In genomic region chr17:29837531-29837930, GRCh38 we compare ENCODE assay signal across 19 cellular contexts.
"Had no signal": no experiment of that assay in that cellular context is flagged by ENCODE, and none has a peak within 500 bp of the region (broad histone marks: within the 10 kb centered on the region; RNA-seq: fewer than 3 reads in every experiment).

No MANE protein-coding gene starts in this region.

- DNase-seq: activated CD4-positive, alpha-beta T cell treated with anti-CD3 and anti-CD28 coated beads for 1 hour; activated CD8-positive, alpha-beta memory T cell treated with anti-CD3 and anti-CD28 coated beads for 24 hours; activated CD8-positive, alpha-beta memory T cell treated with anti-CD3 and anti-CD28 coated beads, Interleukin-2, amount 50 U/mL, for 48 hours; activated effector memory CD4-positive, alpha-beta T cell treated with Interleukin-2 at 50 U/mL for 16 hours; activated naive CD4-positive, alpha-beta T cell treated with anti-CD3 and anti-CD28 coated beads, Interleukin-2, amount 10 ng/mL, durations not matched to agents 7 days and 5 days; activated T-cell treated with anti-CD3 and anti-CD28 coated beads, Interleukin-2, amount 50 U/mL, for 48 hours; foreskin fibroblast; hypothalamus; islet precursor cell; lower lobe of right lung; stimulated activated CD4-positive, alpha-beta T cell treated with anti-CD3 and anti-CD28 coated beads, Interleukin-4, amount 100 ng/mL, for 24 hours; T-helper 2 cell had no signal

- H3K4me3 ChIP-seq: ascending aorta, coronary artery, lower lobe of right lung, smooth muscle cell, thoracic aorta had no signal

- H3K79me2 ChIP-seq: parathyroid adenoma had no signal

- H3K9ac ChIP-seq: parathyroid adenoma had no signal

- H3K27me3 ChIP-seq: ascending aorta had no signal

- H2AFZ ChIP-seq: parathyroid adenoma had no signal

- H3K4me1 ChIP-seq: ascending aorta, lower lobe of right lung, parathyroid adenoma had no signal

- ATAC-seq: stimulated activated effector memory CD8-positive, alpha-beta T cell treated with anti-CD3 and anti-CD28 coated beads, Interleukin-12 subunit alpha, Interleukin-12 subunit beta, amount 100 ng/mL, for 72 hours had no signal

- H3K36me3 ChIP-seq: ascending aorta, lower lobe of right lung, thoracic aorta had no signal

- H3K27ac ChIP-seq: ascending aorta, coronary artery, lower lobe of right lung, parathyroid adenoma, thoracic aorta, VCaP had no signal

- H3K9me3 ChIP-seq: ascending aorta, lower lobe of right lung, thoracic aorta had no signal
